ENCODE assay signal across 10 cellular contexts in genomic region chr2:148022882-148023281, GRCh38. TPM values are rescaled to one million over a fixed set of nuclear protein-coding genes. Genes with fewer than 3 reads are reported as not detected.
DNase-seq lines count a peak whose midpoint lies in the region; ATAC-seq and TF ChIP-seq lines count a peak whose summit lies in the region.
"Had no signal": no experiment of that assay in that cellular context is flagged by ENCODE, and none has a peak within 500 bp of the region (broad histone marks: within the 10 kb centered on the region; RNA-seq: fewer than 3 reads in every experiment).

No MANE protein-coding gene starts in this region.

- H3K27me3 ChIP-seq in DOHH2 (ENCODE audit: control insufficient read depth, low read length) (no peaks in the 10 kb centered on the region), osteoblast (ENCODE audit: insufficient read depth, low read length) (no peaks in the 10 kb centered on the region)
- H3K27me3 ChIP-seq: upper lobe of left lung had no signal

- no peak for ATAC-seq in HG02623 (IDR thresholded peaks at IDR 0.05; ENCODE audit: unreplicated experiment)
- ATAC-seq: left ventricle myocardium superior had no signal

- no peaks in the 10 kb centered on the region for H3F3A ChIP-seq in DOHH2 (ENCODE audit: control insufficient read depth, insufficient read depth)

- H2AFZ ChIP-seq in osteoblast (ENCODE audit: low read length): no peak overlapping the region

- H3K4me1 ChIP-seq in DOHH2 (ENCODE audit: control insufficient read depth, low read length): peaks cover 27% of the 10 kb centered on the region
- peaks cover 20% of the 10 kb centered on the region for H3K4me1 ChIP-seq in osteoblast (ENCODE audit: insufficient read depth, low read length)

- H3K4me2 ChIP-seq in DOHH2 (ENCODE audit: low read length) (peak overlapping the region; percentile 80), osteoblast (ENCODE audit: insufficient read depth, low read length) (peak overlapping the region; percentile 95)

- in situ Hi-C loops in G401 (cut with HindIII; ENCODE audit: low sequenced_read_pairs): no loop called here

- H3K27ac ChIP-seq in DOHH2 (ENCODE audit: low read depth, low read length): no peak overlapping the region
- H3K27ac ChIP-seq in coronary artery: no peak overlapping the region
- H3K27ac ChIP-seq in osteoblast (ENCODE audit: low read depth, low read length): no peak overlapping the region

- H3K9me3 ChIP-seq in DOHH2 (ENCODE audit: control insufficient read depth, insufficient read depth, low read length) (no peaks in the 10 kb centered on the region), osteoblast (ENCODE audit: low read depth, low read length) (no peaks in the 10 kb centered on the region)
- H3K9me3 ChIP-seq: upper lobe of left lung had no signal

- no peak for TF ChIP-seq POLR2A in NB4 (IDR thresholded peaks at IDR 0.05; ENCODE audit: extremely low read depth, insufficient read length)

- DNase-seq in NB4 (ENCODE audit: low read depth): no peak
- no peak for DNase-seq in coronary artery (ENCODE audit: low spot score)
- DNase-seq in osteoblast (ENCODE audit: insufficient read length, low spot score, missing footprints): no peak
- DNase-seq in inferior parietal cortex (ENCODE audit: extremely low spot score): no peak
- no peak for DNase-seq in G401 (ENCODE audit: low spot score)
- DNase-seq: left ventricle myocardium superior; stimulated activated CD4-positive, alpha-beta T cell treated with anti-CD3 and anti-CD28 coated beads, Interleukin-1b, Interleukin-23, amount 100 ng/mL, for 48 hours; upper lobe of left lung had no signal

- H4K20me1 ChIP-seq in DOHH2 (ENCODE audit: control insufficient read depth, insufficient read depth, low read depth, low read length): no peaks in the 10 kb centered on the region
- peaks cover 11% of the 10 kb centered on the region for H4K20me1 ChIP-seq in osteoblast (ENCODE audit: insufficient read depth, low read length)

- TF ChIP-seq CTCF in DOHH2 (IDR thresholded peaks at IDR 0.05; ENCODE audit: low read depth, low read length, poor library complexity, severe bottlenecking) (no peak), NB4 (IDR thresholded peaks at IDR 0.05; ENCODE audit: low read depth, low read length) (no peak), coronary artery (IDR thresholded peaks at IDR 0.05) (no peak), osteoblast (IDR thresholded peaks at IDR 0.05; ENCODE audit: extremely low read depth, low read depth, low read length) (no peak)

- H3K36me3 ChIP-seq in DOHH2 (ENCODE audit: control insufficient read depth, low read length) (no peaks in the 10 kb centered on the region), osteoblast (ENCODE audit: insufficient read depth, low read length) (no peaks in the 10 kb centered on the region)

- peaks cover 74% of the 10 kb centered on the region for H3K79me2 ChIP-seq in DOHH2 (ENCODE audit: control insufficient read depth, low read length)
- H3K79me2 ChIP-seq in osteoblast (ENCODE audit: insufficient read depth, low read length): peaks cover 85% of the 10 kb centered on the region

- no peaks in the 10 kb centered on the region for H3K9me2 ChIP-seq in DOHH2 (replicated peaks; ENCODE audit: control insufficient read depth, low read length)

- H3K4me3 ChIP-seq in DOHH2 (ENCODE audit: low read length) (peak overlapping the region; percentile 99), NB4 (ENCODE audit: low read depth, low read length) (peak overlapping the region; percentile 81), coronary artery (peak overlapping the region; percentile 99), osteoblast (ENCODE audit: insufficient read depth, low read length) (peak overlapping the region; percentile 94)

RNA-seq across cellular contexts. Expression of gene MBD5, which starts 2.0 kb away (rescaled TPM):
- total RNA-seq in osteoblast: 22.4 and 29.8 TPM in 2 replicates
- total RNA-seq in G401 (2014; rRNA removed; shearing (Covaris generic)): 11.4 and 14.5 TPM in 2 replicates

RNA-seq across cellular contexts. Expression of gene ORC4, which starts 2.3 kb away (rescaled TPM):
- total RNA-seq in osteoblast: 22.4 and 24.8 TPM in 2 replicates
- total RNA-seq in G401 (2014; rRNA removed; shearing (Covaris generic)): 16.7 and 33.9 TPM in 2 replicates
